Comparison of ENCODE assay signal across 11 cellular contexts in genomic region chr5:107601076-107601475, GRCh38.
"Had no signal": no experiment of that assay in that cellular context is flagged by ENCODE, and none has a peak within 500 bp of the region (broad histone marks: within the 10 kb centered on the region; RNA-seq: fewer than 3 reads in every experiment).

No MANE protein-coding gene starts in this region.

- H3K9me3 ChIP-seq: ovary had no signal

- H3K36me3 ChIP-seq: ovary had no signal

- H3K27me3 ChIP-seq: ovary had no signal

- ATAC-seq: activated CD4-positive, CD25-positive, alpha-beta regulatory T cell treated with anti-CD3 and anti-CD28 coated beads, Interleukin-2, amount 50 U/mL, for 24 hours; activated naive CD4-positive, alpha-beta T cell treated with anti-CD3 and anti-CD28 coated beads, Interleukin-2, amount 50 U/mL, for 72 hours had no signal

- FAIRE-seq: urothelium cell line had no signal

- H3K27ac ChIP-seq: ovary had no signal

- DNase-seq: activated T-cell treated with anti-CD3 and anti-CD28 coated beads, Interleukin-2, amount 50 U/mL, for 1 hour; amygdala; cerebellar nuclear complex; dermis blood vessel endothelial cell; erythroblast; immature natural killer cell; ovary; T-helper 2 cell had no signal

- H3K4me3 ChIP-seq: ovary had no signal
